In the genomic region with DNA sequence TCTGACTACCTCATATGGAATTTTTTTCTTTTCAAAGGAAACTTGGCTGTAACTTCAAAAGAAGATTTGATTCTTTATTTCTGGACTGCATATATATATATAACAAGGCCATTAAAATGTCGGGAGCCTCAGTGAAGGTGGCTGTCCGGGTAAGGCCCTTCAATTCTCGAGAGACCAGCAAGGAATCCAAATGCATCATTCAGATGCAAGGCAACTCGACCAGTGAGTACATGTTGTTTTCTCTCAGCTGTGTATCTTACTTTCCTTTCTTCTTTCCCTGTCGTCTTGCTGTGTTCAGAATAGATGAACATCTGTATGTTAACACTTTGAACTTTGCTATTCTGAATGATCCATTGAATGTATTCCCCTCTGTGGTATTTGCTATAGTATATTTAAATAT, we compare ENCODE assay signal across 17 cellular contexts.
"Had no signal": no experiment of that assay in that cellular context is flagged by ENCODE, and none has a peak within 500 bp of the region (broad histone marks: within the 10 kb centered on the region; RNA-seq: fewer than 3 reads in every experiment).

No MANE protein-coding gene starts in this region.

- H3K9ac ChIP-seq: SK-N-SH had no signal

- H3K9me3 Mint-ChIP-seq: activated CD4-positive, alpha-beta T cell treated with anti-CD3 and anti-CD28 coated beads, Interleukin-2, amount 10 ng/mL, durations not matched to agents 7 days and 5 days; activated T-helper 2 cell treated with anti-CD3 and anti-CD28 coated beads, Interferon-gamma antibody, Interleukin-2, Interleukin-4, amounts not matched to agents 10 μg/mL and 5 μg/mL and 100 μg/mL, durations not matched to agents 14 hours and 24 hours and 36 hours; immature natural killer cell; neural crest cell; stimulated activated effector memory CD8-positive, alpha-beta T cell treated with anti-CD3 and anti-CD28 coated beads, Interleukin-12 subunit alpha, Interleukin-12 subunit beta, amount 100 ng/mL, for 72 hours; WTC11 had no signal

- H3K27ac Mint-ChIP-seq: activated CD4-positive, alpha-beta T cell treated with anti-CD3 and anti-CD28 coated beads, Interleukin-2, amount 10 ng/mL, durations not matched to agents 7 days and 5 days; activated T-helper 2 cell treated with anti-CD3 and anti-CD28 coated beads, Interferon-gamma antibody, Interleukin-2, Interleukin-4, amounts not matched to agents 10 μg/mL and 5 μg/mL and 100 μg/mL, durations not matched to agents 14 hours and 24 hours and 36 hours; stimulated activated effector memory CD8-positive, alpha-beta T cell treated with anti-CD3 and anti-CD28 coated beads, Interleukin-12 subunit alpha, Interleukin-12 subunit beta, amount 100 ng/mL, for 72 hours; WTC11 had no signal

- H3K4me2 ChIP-seq: SK-N-SH, smooth muscle cell had no signal

- H3K4me1 Mint-ChIP-seq: WTC11 had no signal

- H3K4me3 ChIP-seq: pancreas, smooth muscle cell, tibial nerve, vagina had no signal

- H3K36me3 ChIP-seq: pancreas, vagina had no signal

- H3K27me3 Mint-ChIP-seq: activated CD4-positive, alpha-beta T cell treated with anti-CD3 and anti-CD28 coated beads, Interleukin-2, amount 10 ng/mL, durations not matched to agents 7 days and 5 days had no signal

- H3K9me3 ChIP-seq: pancreas, SK-N-SH, tibial nerve, vagina had no signal

- ATAC-seq: left colon; pancreas; stimulated activated effector memory CD8-positive, alpha-beta T cell treated with anti-CD3 and anti-CD28 coated beads, Interleukin-12 subunit alpha, Interleukin-12 subunit beta, amount 100 ng/mL, for 72 hours; WTC11 had no signal

- H3K27ac ChIP-seq: brain microvascular endothelial cell, pancreas, vagina had no signal

- H3K27me3 ChIP-seq: brain microvascular endothelial cell, pancreas, tibial nerve, vagina had no signal

- DNase-seq: activated CD4-positive, alpha-beta T cell treated with anti-CD3 and anti-CD28 coated beads, Interleukin-2, amount 10 ng/mL, durations not matched to agents 7 days and 5 days; activated CD8-positive, alpha-beta memory T cell treated with anti-CD3 and anti-CD28 coated beads for 24 hours; activated naive CD4-positive, alpha-beta T cell treated with anti-CD3 and anti-CD28 coated beads, Interleukin-2, amount 50 U/mL, for 16 hours; amygdala; brain microvascular endothelial cell; immature natural killer cell; left colon; mammary epithelial cell; pancreas; SK-N-SH had no signal

- H3K4me3 Mint-ChIP-seq: activated CD4-positive, alpha-beta T cell treated with anti-CD3 and anti-CD28 coated beads, Interleukin-2, amount 10 ng/mL, durations not matched to agents 7 days and 5 days; immature natural killer cell; neural crest cell; stimulated activated effector memory CD8-positive, alpha-beta T cell treated with anti-CD3 and anti-CD28 coated beads, Interleukin-12 subunit alpha, Interleukin-12 subunit beta, amount 100 ng/mL, for 72 hours; WTC11 had no signal
